ENCODE assay signal across 11 cellular contexts in the genomic region with DNA sequence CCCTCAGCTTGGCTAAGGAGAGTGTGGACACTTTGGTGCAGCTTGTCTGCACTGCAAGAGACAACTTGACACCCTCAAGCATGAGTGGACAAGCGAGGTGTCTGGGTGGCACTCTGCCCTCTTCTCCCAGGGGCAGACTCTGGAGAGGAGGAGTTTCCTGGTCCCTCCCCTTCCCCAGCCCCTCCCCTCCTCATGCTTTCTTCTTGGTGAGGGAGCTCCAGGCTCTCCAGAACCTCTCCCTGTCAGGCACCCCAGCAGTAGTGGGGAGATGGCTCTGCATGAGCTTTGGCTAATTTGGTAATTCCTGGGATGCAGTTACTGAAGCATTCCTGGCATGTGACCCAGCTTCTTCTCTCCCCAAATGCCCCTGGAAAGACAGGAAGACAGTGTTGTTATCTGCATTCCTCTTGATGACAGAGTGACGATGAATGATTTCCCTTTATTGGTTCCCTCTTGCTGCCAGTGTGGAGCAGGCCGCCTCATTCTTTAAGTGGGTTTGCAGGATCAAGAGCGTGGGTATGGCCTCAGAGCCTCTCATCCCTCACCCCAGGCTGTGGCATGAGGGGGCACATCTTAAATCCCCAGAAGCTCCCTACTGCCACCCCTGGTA.
A peak's percentile ranks its signal among the peaks of the same experiment; 100 is the strongest.
DNase-seq lines count a peak whose midpoint lies in the region; ATAC-seq, FAIRE-seq and TF ChIP-seq lines count a peak whose summit lies in the region.
"Had no signal": no experiment of that assay in that cellular context is flagged by ENCODE, and none has a peak within 500 bp of the region (broad histone marks: within the 10 kb centered on the region; RNA-seq: fewer than 3 reads in every experiment).

No MANE protein-coding gene starts in this region.

- CTCF ChIA-PET in activated naive CD4-positive, alpha-beta T cell treated with anti-CD3 and anti-CD28 coated beads, Interleukin-2, amount 10 ng/mL, durations not matched to agents 7 days and 5 days (lab: Charles Lee), result interaction anchor here (0.6 kb wide), 1 partner anchor 215 kb away, joined by 3 read pairs; no protein-coding TSS in a partner anchor

- no peaks in the 10 kb centered on the region for H3K27me3 Mint-ChIP-seq in activated naive CD4-positive, alpha-beta T cell treated with anti-CD3 and anti-CD28 coated beads, Interleukin-2, amount 10 ng/mL, durations not matched to agents 7 days and 5 days
- H3K27me3 Mint-ChIP-seq in chondrocyte (ENCODE audit: low read depth), result no peaks in the 10 kb centered on the region
- H3K27me3 Mint-ChIP-seq: activated CD4-positive, alpha-beta memory T cell treated with anti-CD3 and anti-CD28 coated beads for 36 hours had no signal

- H3K27me3 ChIP-seq in lower lobe of right lung (ENCODE audit: low read depth) (no peaks in the 10 kb centered on the region), aorta (ENCODE audit: control insufficient read depth in 1 of 2, insufficient read depth in 2 of 2, low read length in 1 of 2) (no peaks in the 10 kb centered on the region)

- H3K27ac ChIP-seq in lower lobe of right lung (peak overlapping the region; percentile 63), aorta (ENCODE audit: low read depth in 1 of 2, low read length in 2 of 2) (peak overlapping the region in 1 of 2 donors; percentile 41)

- no peaks in the 10 kb centered on the region for H3K9me3 Mint-ChIP-seq in activated naive CD4-positive, alpha-beta T cell treated with anti-CD3 and anti-CD28 coated beads, Interleukin-2, amount 10 ng/mL, durations not matched to agents 7 days and 5 days
- no peaks in the 10 kb centered on the region for H3K9me3 Mint-ChIP-seq in chondrocyte (ENCODE audit: low read depth)
- H3K9me3 Mint-ChIP-seq: activated CD4-positive, alpha-beta memory T cell treated with anti-CD3 and anti-CD28 coated beads for 36 hours; CD8-positive, alpha-beta T cell had no signal

- peaks cover 83% of the 10 kb centered on the region for H3K4me1 ChIP-seq in lower lobe of right lung
- H3K4me1 ChIP-seq in aorta (ENCODE audit: control insufficient read depth in 1 of 2, insufficient read depth in 2 of 2, low read length in 2 of 2), result peaks cover 2 to 3% of the 10 kb centered on the region in 2 donors

- H3K9me3 ChIP-seq in lower lobe of right lung (no peaks in the 10 kb centered on the region), aorta (ENCODE audit: control insufficient read depth, low read length) (no peaks in the 10 kb centered on the region)

- WGBS in aorta, 2 donors, result 21 to 32% methylated on average over 4 of the region's 4 CpGs

- no peak for TF ChIP-seq CTCF in chondrocyte (IDR thresholded peaks at IDR 0.05)
- TF ChIP-seq CTCF in lower lobe of right lung (IDR thresholded peaks at IDR 0.05), result no peak

- FAIRE-seq in urothelium cell line (lab: Jason Lieb, UNC), result peak; percentile 63

- H3K4me3 ChIP-seq in lower lobe of right lung, result no peak overlapping the region
- no peak overlapping the region for H3K4me3 ChIP-seq in aorta (ENCODE audit: low read length in 2 of 2)

- ATAC-seq in lower lobe of right lung (no peak), aorta (ENCODE audit: low FRiP score) (no peak), GM19351 (IDR thresholded peaks at IDR 0.05; ENCODE audit: unreplicated experiment) (no peak), HG02938 (IDR thresholded peaks at IDR 0.05; ENCODE audit: unreplicated experiment) (no peak)
- ATAC-seq: CD8-positive, alpha-beta T cell had no signal

- peaks cover 22% of the 10 kb centered on the region for H3K36me3 Mint-ChIP-seq in activated naive CD4-positive, alpha-beta T cell treated with anti-CD3 and anti-CD28 coated beads, Interleukin-2, amount 10 ng/mL, durations not matched to agents 7 days and 5 days
- H3K36me3 Mint-ChIP-seq in chondrocyte (ENCODE audit: low read depth), result peaks cover 1% of the 10 kb centered on the region

- H3K4me1 Mint-ChIP-seq in activated naive CD4-positive, alpha-beta T cell treated with anti-CD3 and anti-CD28 coated beads, Interleukin-2, amount 10 ng/mL, durations not matched to agents 7 days and 5 days, result peaks cover 8% of the 10 kb centered on the region
- H3K4me1 Mint-ChIP-seq in chondrocyte (ENCODE audit: low read depth), result peaks cover 76% of the 10 kb centered on the region

- no peak overlapping the region for H3K4me3 Mint-ChIP-seq in activated naive CD4-positive, alpha-beta T cell treated with anti-CD3 and anti-CD28 coated beads, Interleukin-2, amount 10 ng/mL, durations not matched to agents 7 days and 5 days
- H3K4me3 Mint-ChIP-seq in chondrocyte (ENCODE audit: unreplicated experiment), result no peak overlapping the region
- H3K4me3 Mint-ChIP-seq: activated CD4-positive, alpha-beta memory T cell treated with anti-CD3 and anti-CD28 coated beads for 36 hours; CD8-positive, alpha-beta T cell had no signal

- H3K27ac Mint-ChIP-seq in activated naive CD4-positive, alpha-beta T cell treated with anti-CD3 and anti-CD28 coated beads, Interleukin-2, amount 10 ng/mL, durations not matched to agents 7 days and 5 days, result peak overlapping the region; percentile 13
- H3K27ac Mint-ChIP-seq in chondrocyte (ENCODE audit: unreplicated experiment), result peak overlapping the region; percentile 80
- H3K27ac Mint-ChIP-seq: activated CD4-positive, alpha-beta memory T cell treated with anti-CD3 and anti-CD28 coated beads for 36 hours; CD8-positive, alpha-beta T cell had no signal

- DNase-seq in activated naive CD4-positive, alpha-beta T cell treated with anti-CD3 and anti-CD28 coated beads, Interleukin-2, amount 10 ng/mL, durations not matched to agents 7 days and 5 days, result no peak
- no peak for DNase-seq in activated naive CD4-positive, alpha-beta T cell treated with Interleukin-2 at 50 U/mL for 16 hours
- DNase-seq in chondrocyte (ENCODE audit: low spot score), result no peak
- no peak for DNase-seq in lower lobe of right lung
- DNase-seq in urothelium cell line (ENCODE audit: low spot score), result peak; percentile 54
- no peak for DNase-seq in aorta
- DNase-seq: activated CD4-positive, alpha-beta memory T cell treated with anti-CD3 and anti-CD28 coated beads for 36 hours; CD8-positive, alpha-beta T cell; NCI-H1092 treated with DMSO at 0.1 percent for 48 hours had no signal

- H3K36me3 ChIP-seq in lower lobe of right lung, result peaks cover 46% of the 10 kb centered on the region
- peaks cover 0 to under 1% of the 10 kb centered on the region in 2 donors for H3K36me3 ChIP-seq in aorta (ENCODE audit: control insufficient read depth in 1 of 2, insufficient read depth in 2 of 2, low read length in 1 of 2)

- intact Hi-C loops in lower lobe of right lung (cut with DNase I), result no loop called here
- intact Hi-C loops in aorta (cut with DNase I), result no loop called here
